In genomic region chr21:32520885-32521735, GRCh38 we compare ENCODE assay signal across 8 cellular contexts.
DNase-seq lines count a peak whose midpoint lies in the region; FAIRE-seq and TF ChIP-seq lines count a peak whose summit lies in the region.

No MANE protein-coding gene starts in this region.

- no peaks in the 10 kb centered on the region for H3K36me3 ChIP-seq in small intestine (ENCODE audit: control insufficient read depth in 2 of 2, insufficient read depth in 2 of 2, low read length in 2 of 2)

- H3K27me3 Mint-ChIP-seq in Calu3 (ENCODE audit: unreplicated experiment) = no peaks in the 10 kb centered on the region

- H3K9me3 ChIP-seq in small intestine (ENCODE audit: control insufficient read depth, low read depth) = no peaks in the 10 kb centered on the region

- no peak overlapping the region for H3K27ac Mint-ChIP-seq in Calu3 (ENCODE audit: unreplicated experiment)

- H3K27me3 ChIP-seq in dorsolateral prefrontal cortex = no peaks in the 10 kb centered on the region
- no peaks in the 10 kb centered on the region for H3K27me3 ChIP-seq in small intestine (ENCODE audit: control insufficient read depth in 2 of 2, insufficient read depth in 2 of 2, low read length in 2 of 2)

- in situ Hi-C loops in ACHN (cut with HindIII; ENCODE audit: low pct_ligation_motif_present, low pct_unique_long_range_greater_than_20kb, low sequenced_read_pairs) = no loop called here

- H3K9me3 Mint-ChIP-seq in Calu3 (ENCODE audit: low read depth, unreplicated experiment) = no peaks in the 10 kb centered on the region

- no TSS peak for BruUV-seq in Calu3 (replicated peaks; lab: Mats Ljungman, UMichigan)

- no peaks in the 10 kb centered on the region for H3K4me1 ChIP-seq in small intestine (ENCODE audit: control insufficient read depth in 2 of 2, insufficient read depth in 1 of 2, low read depth in 1 of 2, low read length in 1 of 2)

- DNase-seq in Calu3 (peak; percentile 35), NOMO-1 (lab: John Stamatoyannopoulos, UW; ENCODE audit: unreplicated experiment in 2 of 2) (peak; percentile 70 to 83), dorsolateral prefrontal cortex (peak in 8 of 10 donors; percentile 49 to 73 (median 58)), mucosa of gallbladder (ENCODE audit: low spot score) (peak; percentile 66), inferior parietal cortex (ENCODE audit: extremely low spot score) (no peak), HPDE6-E6E7 (ENCODE audit: extremely low spot score) (no peak), ACHN (no peak), small intestine (no peak)

- peaks cover 15% of the 10 kb centered on the region for H3K4me1 Mint-ChIP-seq in Calu3 (ENCODE audit: low read depth, unreplicated experiment)

- H3K27ac ChIP-seq in dorsolateral prefrontal cortex (peak overlapping the region in 33 of 59 donors; percentile 2 to 73 (median 45)), small intestine (ENCODE audit: low read depth in 1 of 2, low read length in 1 of 2) (peak overlapping the region in 1 of 2 donors; percentile 53)

- no peak for TF ChIP-seq CTCF in Calu3 (IDR thresholded peaks at IDR 0.05; ENCODE audit: unreplicated experiment)
- TF ChIP-seq CTCF in dorsolateral prefrontal cortex (IDR thresholded peaks at IDR 0.05 in 54 of 56, conservative IDR thresholded peaks at IDR 0.05 in 2 of 56; ENCODE audit: low read depth in 1 of 56, partially characterized antibody in 56 of 56) = no peak

- intact Hi-C loops in Calu3 (cut with micrococcal nuclease; ENCODE audit: unreplicated experiment) = no loop called here
- intact Hi-C loops in dorsolateral prefrontal cortex (cut with DNase I) = loop anchor here in 1 of 2 donors (5.0 kb wide), 1 partner anchor 46 kb away; no protein-coding TSS in a partner anchor

- no peaks in the 10 kb centered on the region for H3K36me3 Mint-ChIP-seq in Calu3 (ENCODE audit: insufficient read depth, unreplicated experiment)

- WGBS in small intestine, 3 donors = 55 to 68% (median 58%) methylated on average over 14 of the region's 14 CpGs

- no peak overlapping the region for H3K4me3 Mint-ChIP-seq in Calu3 (ENCODE audit: low read depth, unreplicated experiment)

- H3K4me3 ChIP-seq in dorsolateral prefrontal cortex (peak overlapping the region in 2 of 59 donors; percentile 8 to 10), small intestine (ENCODE audit: low read depth in 1 of 2, low read length in 2 of 2) (no peak overlapping the region)

- CTCF ChIA-PET in Calu3 (lab: Charles Lee) = no interaction called here

- FAIRE-seq in small intestine (lab: Jason Lieb, UNC) = no peak

Comparison
In these comparisons a context has a peak if more than half of its experiments do, and no peak if none do; other contexts are left out.
1. DNase-seq: peak in Calu3 (single experiment), NOMO-1 (2 of 2), dorsolateral prefrontal cortex (8 of 10) and mucosa of gallbladder (single experiment); none in inferior parietal cortex (single experiment), HPDE6-E6E7 (single experiment), ACHN (single experiment) and small intestine (single experiment).